24 cellular contexts compared by ENCODE assay signal in genomic region chr10:114300036-114300645, GRCh38.
"Had no signal": no experiment of that assay in that cellular context is flagged by ENCODE, and none has a peak within 500 bp of the region (broad histone marks: within the 10 kb centered on the region; RNA-seq: fewer than 3 reads in every experiment).

No MANE protein-coding gene starts in this region.

- H3K36me3 ChIP-seq: SJCRH30 had no signal

- H3K4me3 ChIP-seq: K562, SJCRH30 had no signal

- ATAC-seq: HepG2, Panc1, SK-N-SH treated with all-trans-retinoic acid at 6 μM for 48 hours had no signal

- H3K27me3 Mint-ChIP-seq: IgD-negative memory B cell had no signal

- DNase-seq: Kasumi-1, MM.1S, NCI-H1092 treated with DMSO at 0.1 percent for 48 hours, NCI-H1436, NCI-H187, NCI-H2029, NCI-H2081 treated with DMSO at 0.1 percent for 48 hours, NCI-H2171, NCI-H226, NCI-H446, NCI-H510A, NCI-H524 treated with DMSO at 0.1 percent for 48 hours, NCI-H69, NCI-H774, PC-3, SHP77 treated with DMSO at 0.1 percent for 48 hours, SJCRH30 had no signal

- H3K27ac ChIP-seq: KMS-11, RWPE1, SJCRH30 had no signal

- H3K27ac Mint-ChIP-seq: IgD-negative memory B cell had no signal

- H3K27me3 ChIP-seq: SJCRH30 had no signal
